In the genomic region with DNA sequence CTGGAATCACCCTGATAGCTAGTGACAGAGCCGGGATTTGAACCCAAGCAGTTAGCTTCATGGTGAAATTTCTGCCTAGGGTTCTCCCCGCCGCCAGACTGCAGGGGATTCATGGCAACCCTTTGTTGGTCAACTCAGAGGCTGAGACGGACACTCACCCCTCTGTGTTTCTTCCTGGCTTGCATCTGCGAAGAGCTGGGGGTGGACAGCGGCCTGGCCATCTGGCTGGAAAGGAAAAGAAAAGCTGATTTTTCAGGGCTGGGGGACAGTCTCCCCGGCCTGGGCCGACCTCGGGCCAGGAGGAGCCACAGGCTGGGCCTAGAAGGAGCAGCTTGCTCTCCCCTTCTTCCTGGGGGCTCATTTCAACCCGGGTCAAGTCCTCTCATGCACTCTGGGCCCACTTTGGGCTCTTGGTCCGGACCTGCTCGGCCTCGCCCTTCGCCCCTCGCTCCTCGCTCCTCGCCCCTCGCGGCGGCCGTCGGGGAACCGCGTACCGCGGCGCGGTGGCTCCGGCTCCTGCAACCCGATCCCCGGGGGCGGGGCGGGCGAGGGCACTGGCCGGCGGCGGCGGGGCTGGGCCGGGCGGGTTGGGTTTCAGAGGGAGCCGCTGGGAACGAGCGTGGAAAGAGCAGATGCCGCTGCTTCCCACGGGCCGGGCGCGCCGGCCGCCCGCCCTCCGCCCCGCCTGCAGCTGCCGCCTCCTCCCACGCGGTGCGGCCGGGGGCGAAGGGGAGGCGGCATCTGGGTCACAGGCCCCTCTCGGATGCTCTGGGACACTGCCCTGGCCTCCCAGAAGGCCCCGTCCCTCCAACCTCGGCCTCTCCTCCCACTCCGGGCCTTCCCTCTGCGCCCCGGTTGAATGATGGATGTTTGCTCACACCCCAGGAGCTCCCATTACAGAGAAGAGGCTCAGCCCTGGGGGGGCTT, we compare ENCODE assay signal across 9 cellular contexts. TPM values are rescaled to one million over a fixed set of nuclear protein-coding genes. Genes with fewer than 3 reads are reported as not detected.
DNase-seq lines count a peak whose midpoint lies in the region; ATAC-seq and TF ChIP-seq lines count a peak whose summit lies in the region.
"Had no signal": no experiment of that assay in that cellular context is flagged by ENCODE, and none has a peak within 500 bp of the region (broad histone marks: within the 10 kb centered on the region; RNA-seq: fewer than 3 reads in every experiment).

No MANE protein-coding gene starts in this region.

- no peak overlapping the region for H4K91ac ChIP-seq in H9 (ENCODE audit: insufficient read length, low read depth, low read length)

- no peak overlapping the region for H2BK12ac ChIP-seq in H9 (ENCODE audit: insufficient read length, low read depth, low read length)

- TF ChIP-seq EP300 in SK-N-SH (IDR thresholded peaks at IDR 0.05; ENCODE audit: borderline replicate concordance in 1 of 2, low read depth in 1 of 2, low read length in 1 of 2) = no peak

- no peak overlapping the region for H2BK20ac ChIP-seq in H9 (ENCODE audit: low read depth, low read length, poor library complexity, severe bottlenecking)

- H3K27ac Mint-ChIP-seq in H9 = no peak overlapping the region
- no peak overlapping the region for H3K27ac Mint-ChIP-seq in stimulated activated memory B cell treated with anti-CD40 and anti-IgM and Interleukin-4, amounts not matched to agents 10 μg/mL and 1 μg/mL and 100 μg/mL, for 72 hours
- H3K27ac Mint-ChIP-seq: IgD-negative memory B cell had no signal

- H4K20me1 ChIP-seq in H9 (ENCODE audit: control insufficient read depth, insufficient read depth, insufficient read length) (no peaks in the 10 kb centered on the region), SK-N-SH (ENCODE audit: insufficient read depth) (no peaks in the 10 kb centered on the region)

- peaks cover 3% of the 10 kb centered on the region; the same call in 1 of the 2 replicates for H3K4me1 ChIP-seq in H9 (ENCODE audit: insufficient read depth, low read length)
- H3K4me1 ChIP-seq in SK-N-SH (ENCODE audit: control insufficient read depth in 1 of 2, insufficient read depth in 2 of 2, low read depth in 1 of 2, low read length in 1 of 2) = peaks cover 0 to 23% of the 10 kb centered on the region in 2 experiments; a peak in 2 of 4 replicates

- H2BK120ac ChIP-seq in H9 (ENCODE audit: low read depth, low read length, poor library complexity, severe bottlenecking) = no peak overlapping the region

- peak overlapping the region; percentile 50 to 76 for H3K4me3 Mint-ChIP-seq in H9
- no peak overlapping the region for H3K4me3 Mint-ChIP-seq in stimulated activated memory B cell treated with anti-CD40 and anti-IgM and Interleukin-4, amounts not matched to agents 10 μg/mL and 1 μg/mL and 100 μg/mL, for 72 hours
- H3K4me3 Mint-ChIP-seq: IgD-negative memory B cell had no signal

- H3K36me3 Mint-ChIP-seq in H9 (ENCODE audit: insufficient read depth in 1 of 3, low read depth in 3 of 3) = no peaks in the 10 kb centered on the region
- H3K36me3 Mint-ChIP-seq in stimulated activated memory B cell treated with anti-CD40 and anti-IgM and Interleukin-4, amounts not matched to agents 10 μg/mL and 1 μg/mL and 100 μg/mL, for 72 hours = no peaks in the 10 kb centered on the region
- H3K36me3 Mint-ChIP-seq: IgD-negative memory B cell had no signal

- H3K9me3 Mint-ChIP-seq in H9 = no peaks in the 10 kb centered on the region
- no peaks in the 10 kb centered on the region for H3K9me3 Mint-ChIP-seq in stimulated activated memory B cell treated with anti-CD40 and anti-IgM and Interleukin-4, amounts not matched to agents 10 μg/mL and 1 μg/mL and 100 μg/mL, for 72 hours
- H3K9me3 Mint-ChIP-seq: IgD-negative memory B cell had no signal

- no peak overlapping the region for H4K8ac ChIP-seq in H9 (replicated peaks; ENCODE audit: insufficient read length, low read depth, low read length)

- H3K23me2 ChIP-seq in H9 (ENCODE audit: insufficient read length, low read depth, low read length, poor library complexity, severe bottlenecking) = no peaks in the 10 kb centered on the region

- CTCF ChIA-PET in SK-N-SH (lab: Yijun Ruan, JAX) = interaction anchor here (0.7 to 3.4 kb wide), 7 partner anchors 10 to 26 kb away, joined by 3 to 17 read pairs (median 4); no protein-coding TSS in a partner anchor

- TF ChIP-seq CTCF in H9 (conservative IDR thresholded peaks at IDR 0.05) (no peak), cardiac fibroblast (IDR thresholded peaks at IDR 0.05; ENCODE audit: low read depth, low read length) (no peak), SK-N-SH (IDR thresholded peaks at IDR 0.05) (no peak)

- no peak overlapping the region for H2BK5ac ChIP-seq in H9 (ENCODE audit: insufficient read length, low read length)

- H3K4me3 ChIP-seq in cardiac fibroblast (replicated peaks in 1 of 2; ENCODE audit: low read depth in 2 of 2, low read length in 2 of 2) (peak overlapping the region in 1 of 2 donors; percentile 10), SK-N-SH (ENCODE audit: low read depth in 2 of 2, low read length in 1 of 2) (no peak overlapping the region)

- H3F3A ChIP-seq in SK-N-SH (replicated peaks; ENCODE audit: insufficient read depth) = no peaks in the 10 kb centered on the region

- no peaks in the 10 kb centered on the region for H3K79me2 ChIP-seq in H9 (ENCODE audit: insufficient read depth, low read length)
- H3K79me2 ChIP-seq in SK-N-SH (ENCODE audit: insufficient read depth) = no peaks in the 10 kb centered on the region

- no peak overlapping the region for H3T11ph ChIP-seq in H9 (ENCODE audit: low read length)

- H3K4me2 ChIP-seq in H9 (ENCODE audit: insufficient read depth, insufficient read length, low read length) = peak overlapping the region; percentile 15
- no peak overlapping the region for H3K4me2 ChIP-seq in SK-N-SH

- POLR2A ChIA-PET in SK-N-SH (lab: Yijun Ruan, JAX) = interaction anchor here (1.3 kb wide), 1 partner anchor 23 kb away, joined by 4 read pairs; no protein-coding TSS in a partner anchor

- H3K9me3 ChIP-seq in H9 (ENCODE audit: control insufficient read depth, low read depth, low read length) (no peaks in the 10 kb centered on the region), SK-N-SH (no peaks in the 10 kb centered on the region)

- H2AK5ac ChIP-seq in H9 (ENCODE audit: insufficient read length, low read length) = no peak overlapping the region

- TF ChIP-seq RAD21 in SK-N-SH (IDR thresholded peaks at IDR 0.05; ENCODE audit: low read length) = no peak

- H3K18ac ChIP-seq in H9 (ENCODE audit: insufficient read length, low read depth, low read length) = no peak overlapping the region

- H3K23ac ChIP-seq in H9 (ENCODE audit: insufficient read length, low read depth, low read length) = no peak overlapping the region

- WGBS in H9 (ENCODE audit: extremely low coverage, insufficient read length, low lambda C conversion rate) = no CpG with 5 or more reads among the region's 66 CpGs
- 70% methylated on average over 11 of the region's 66 CpGs for WGBS in SK-N-SH (ENCODE audit: low lambda C conversion rate)

- no peaks in the 10 kb centered on the region for H3K36me3 ChIP-seq in SK-N-SH (replicated peaks in 1 of 2; ENCODE audit: control insufficient read depth in 1 of 2, insufficient read depth in 2 of 2, low read length in 1 of 2)

- H3K27me3 Mint-ChIP-seq in H9 (ENCODE audit: low read depth) = peaks cover 97% of the 10 kb centered on the region
- H3K27me3 Mint-ChIP-seq in stimulated activated memory B cell treated with anti-CD40 and anti-IgM and Interleukin-4, amounts not matched to agents 10 μg/mL and 1 μg/mL and 100 μg/mL, for 72 hours = peaks cover 46% of the 10 kb centered on the region

- H3K9ac ChIP-seq in H9 (ENCODE audit: extremely low read depth, insufficient read length, low read length) (no peak overlapping the region), SK-N-SH (no peak overlapping the region)

- no peaks in the 10 kb centered on the region for H3K9me2 ChIP-seq in SK-N-SH

- no peak overlapping the region for H2BK15ac ChIP-seq in H9 (ENCODE audit: low read depth, low read length)

- H3K4ac ChIP-seq in H9 (ENCODE audit: low read depth, low read length) = no peak overlapping the region

- ATAC-seq in stimulated activated memory B cell treated with anti-CD40 and anti-IgM and Interleukin-4, amounts not matched to agents 10 μg/mL and 1 μg/mL and 100 μg/mL, for 72 hours = peak; percentile 26
- no peak for ATAC-seq in SK-N-SH treated with all-trans-retinoic acid at 6 μM for 48 hours

- H4K5ac ChIP-seq in H9 (ENCODE audit: insufficient read length, low read depth, low read length) = no peak overlapping the region

- DNase-seq in H9 = peak; percentile 68
- DNase-seq in cardiac fibroblast (ENCODE audit: low read depth in 2 of 2) = peak; percentile 57 to 70
- peak; percentile 82 for DNase-seq in iPS-NIHi7 (ENCODE audit: extremely low spot score)
- no peak for DNase-seq in activated CD8-positive, alpha-beta memory T cell treated with anti-CD3 and anti-CD28 coated beads, Interleukin-2, amount 50 U/mL, for 48 hours
- no peak for DNase-seq in SK-N-SH
- no peak for DNase-seq in UCSD-AML1 (lab: John Stamatoyannopoulos, UW; ENCODE audit: unreplicated experiment)

- H3K79me1 ChIP-seq in H9 (ENCODE audit: insufficient read depth, low read depth, low read length, poor library complexity, severe bottlenecking) = no peaks in the 10 kb centered on the region

- H3K27me3 ChIP-seq in H9 (ENCODE audit: insufficient read depth, low read length) = peaks cover 6% of the 10 kb centered on the region; the same call in 1 of the 2 replicates
- H3K27me3 ChIP-seq in SK-N-SH (ENCODE audit: insufficient read depth) = no peaks in the 10 kb centered on the region; the same call in 1 of the 2 replicates

- H3K14ac ChIP-seq in H9 (ENCODE audit: insufficient read depth, low read length) = no peak overlapping the region

- H2AFZ ChIP-seq in H9 (ENCODE audit: low read length) (no peak overlapping the region), SK-N-SH (ENCODE audit: low read depth) (no peak overlapping the region)

- no peak overlapping the region for H3K27ac ChIP-seq in H9 (ENCODE audit: insufficient read length, low read depth, low read length)
- H3K27ac ChIP-seq in SK-N-SH (ENCODE audit: low read depth in 2 of 2, low read length in 1 of 2) = peak overlapping the region in 1 of 2 experiments; percentile 55; a peak in 2 of 4 replicates

- H3K4me1 Mint-ChIP-seq in H9 = peaks cover 16 to 18% of the 10 kb centered on the region in 2 experiments
- H3K4me1 Mint-ChIP-seq in stimulated activated memory B cell treated with anti-CD40 and anti-IgM and Interleukin-4, amounts not matched to agents 10 μg/mL and 1 μg/mL and 100 μg/mL, for 72 hours = no peaks in the 10 kb centered on the region
- H3K4me1 Mint-ChIP-seq: IgD-negative memory B cell had no signal

- no peak overlapping the region for H3K56ac ChIP-seq in H9 (ENCODE audit: insufficient read length, low read depth, low read length)

RNA-seq across cellular contexts. Expression of a gene that starts 6.7 kb away (rescaled TPM):
- total RNA-seq in H9 (2021) = 1.8 and 1.9 TPM in 2 replicates
- polyA plus RNA-seq in SK-N-SH (2012; rRNA removed) = not detected in 2 replicates
- polyA plus RNA-seq in SK-N-SH (2012; cell fraction: cytosol; rRNA removed) = not detected in 2 replicates
- polyA plus RNA-seq in SK-N-SH (2012; cell fraction: nucleus; rRNA removed) = not detected in 2 replicates
- polyA plus RNA-seq: IgD-negative memory B cell had no signal

RNA-seq across cellular contexts. Expression of a gene that starts 39.2 kb away (rescaled TPM):
- total RNA-seq in H9 (2021) = not detected in 2 replicates
- 0.12 and 0.73 TPM in 2 replicates for polyA plus RNA-seq in SK-N-SH (2012; rRNA removed)
- 0.26 and 0.60 TPM in 2 replicates for polyA plus RNA-seq in SK-N-SH (2012; cell fraction: cytosol; rRNA removed)
- polyA plus RNA-seq in SK-N-SH (2012; cell fraction: nucleus; rRNA removed) = 0.13 and 1.6 TPM in 2 replicates
- polyA plus RNA-seq: IgD-negative memory B cell had no signal

RNA-seq across cellular contexts. Expression of a gene that starts 56.2 kb away (rescaled TPM):
- total RNA-seq in H9 (2021) = 368 and 377 TPM in 2 replicates
- polyA plus RNA-seq in SK-N-SH (2012; rRNA removed) = 63.0 and 68.8 TPM in 2 replicates
- 71.5 and 73.9 TPM in 2 replicates for polyA plus RNA-seq in SK-N-SH (2012; cell fraction: cytosol; rRNA removed)
- polyA plus RNA-seq in SK-N-SH (2012; cell fraction: nucleus; rRNA removed) = 273 and 297 TPM in 2 replicates

RNA-seq across cellular contexts. Expression of a gene that starts 58.5 kb away (rescaled TPM):
- 0.15 TPM in 2 replicates for total RNA-seq in H9 (2021)
- 0.15 and 0.55 TPM in 2 replicates for polyA plus RNA-seq in SK-N-SH (2012; rRNA removed)
- polyA plus RNA-seq in SK-N-SH (2012; cell fraction: cytosol; rRNA removed) = 0.33 and 0.90 TPM in 2 replicates
- 0.15 and 0.21 TPM in 2 replicates for polyA plus RNA-seq in SK-N-SH (2012; cell fraction: nucleus; rRNA removed)

Comparison
In these comparisons a context has a peak if more than half of its experiments do, and no peak if none do; other contexts are left out.
1. DNase-seq: peak in H9 (single experiment), cardiac fibroblast (2 of 2) and iPS-NIHi7 (single experiment); none in activated CD8-positive, alpha-beta memory T cell treated with anti-CD3 and anti-CD28 coated beads, Interleukin-2, amount 50 U/mL, for 48 hours (single experiment), SK-N-SH (single experiment) and UCSD-AML1 (single experiment).